8 cellular contexts compared by ENCODE assay signal in genomic region chr11:832529-833113, GRCh38. TPM values are rescaled to one million over a fixed set of nuclear protein-coding genes. Genes with fewer than 3 reads are reported as not detected.
DNase-seq lines count a peak whose midpoint lies in the region; ATAC-seq and TF ChIP-seq lines count a peak whose summit lies in the region.

CD151 (plus strand) TSS chr11:832952; CDS start chr11:836070, 3,118 bp downstream.

- H3K36me3 Mint-ChIP-seq in activated CD4-positive, alpha-beta T cell treated with anti-CD3 and anti-CD28 coated beads, Interleukin-2, amount 10 ng/mL, durations not matched to agents 7 days and 5 days (ENCODE audit: low read depth) = no peaks in the 10 kb centered on the region

- peak within 1 kb of the TSS; percentile 58; the same call in 1 of the 2 replicates for H3K9ac ChIP-seq in MM.1S (ENCODE audit: low read length)

- H3K9me3 ChIP-seq in BE2C = no peaks in the 10 kb centered on the region
- no peaks in the 10 kb centered on the region for H3K9me3 ChIP-seq in MM.1S (replicated peaks; ENCODE audit: insufficient read depth, low read length)
- H3K9me3 ChIP-seq in mucosa of descending colon = no peaks in the 10 kb centered on the region
- no peaks in the 10 kb centered on the region for H3K9me3 ChIP-seq in tibial nerve

- WGBS in tibial nerve, 2 donors = 1% methylated on average over 25 of the region's 67 CpGs; no CpG with 5 or more reads in 1 of the 2 donors

- H3K79me2 ChIP-seq in MM.1S (ENCODE audit: low read length) = peaks cover 6% of the 10 kb centered on the region

- H3K27me3 ChIP-seq in BE2C = peaks cover 21% of the 10 kb centered on the region
- H3K27me3 ChIP-seq in MM.1S (replicated peaks; ENCODE audit: insufficient read depth, low read length) = peaks cover 15% of the 10 kb centered on the region
- H3K27me3 ChIP-seq in tibial nerve = peaks cover 0 to 40% of the 10 kb centered on the region in 2 donors

- H3K4me3 Mint-ChIP-seq in activated CD4-positive, alpha-beta T cell treated with anti-CD3 and anti-CD28 coated beads, Interleukin-2, amount 10 ng/mL, durations not matched to agents 7 days and 5 days = peak within 1 kb of the TSS; percentile 67

- intact Hi-C loops in mucosa of descending colon (cut with DNase I, micrococcal nuclease) = no loop called here

- no peak for TF ChIP-seq CTCF in BE2C (IDR thresholded peaks at IDR 0.05; ENCODE audit: low read depth, low read length)
- TF ChIP-seq CTCF in MM.1S (IDR thresholded peaks at IDR 0.05; ENCODE audit: low read length) = no peak
- no peak for TF ChIP-seq CTCF in mucosa of descending colon (IDR thresholded peaks at IDR 0.05)
- peak in 1 of 5 experiments; percentile 32 for TF ChIP-seq CTCF in tibial nerve (IDR thresholded peaks at IDR 0.05)

- H3K4me2 ChIP-seq in MM.1S (ENCODE audit: low read depth, low read length) = peak within 1 kb of the TSS; percentile 93

- ATAC-seq in mucosa of descending colon (peak; percentile 58), GM18861 (IDR thresholded peaks at IDR 0.05; ENCODE audit: unreplicated experiment) (no peak)

- H3K27ac ChIP-seq in MM.1S (ENCODE audit: low read length) (no peak within 1 kb of the TSS), tibial nerve (peak within 1 kb of the TSS; percentile 88 to 93 (median 90))

- H3K4me1 Mint-ChIP-seq in activated CD4-positive, alpha-beta T cell treated with anti-CD3 and anti-CD28 coated beads, Interleukin-2, amount 10 ng/mL, durations not matched to agents 7 days and 5 days = peaks cover 38% of the 10 kb centered on the region

- H3K9me3 Mint-ChIP-seq in activated CD4-positive, alpha-beta T cell treated with anti-CD3 and anti-CD28 coated beads, Interleukin-2, amount 10 ng/mL, durations not matched to agents 7 days and 5 days = no peaks in the 10 kb centered on the region

- H3K9me2 ChIP-seq in MM.1S (replicated peaks; ENCODE audit: insufficient read depth, low read length) = no peaks in the 10 kb centered on the region

- H3K36me3 ChIP-seq in BE2C (no peaks in the 10 kb centered on the region; the same call in 1 of the 2 replicates), MM.1S (replicated peaks; ENCODE audit: insufficient read depth, low read length) (no peaks in the 10 kb centered on the region), mucosa of descending colon (ENCODE audit: low read depth) (no peaks in the 10 kb centered on the region), tibial nerve (peaks cover 0 to 20% (median 0%) of the 10 kb centered on the region in 3 donors)

- CTCF ChIA-PET in activated CD4-positive, alpha-beta T cell treated with anti-CD3 and anti-CD28 coated beads, Interleukin-2, amount 10 ng/mL, durations not matched to agents 7 days and 5 days (lab: Charles Lee) = interaction anchor here (1.1 to 5.5 kb wide), 4 partner anchors 9 to 24 kb away, joined by 3 to 19 read pairs (median 6); no protein-coding TSS in a partner anchor

- H3F3A ChIP-seq in MM.1S (ENCODE audit: insufficient read depth, low read length) = peaks cover 5% of the 10 kb centered on the region; the same call in 1 of the 2 replicates

- in situ Hi-C loops in GM18951 (cut with MboI; ENCODE audit: low sequenced_read_pairs, unreplicated experiment) = no loop called here

- DNase-seq in BE2C (peak; percentile 67), MM.1S (peak; percentile 59), epidermal melanocyte (ENCODE audit: insufficient read length, low spot score) (peak; percentile 65), mucosa of descending colon (peak; percentile 70 to 80 (median 78)), tibial nerve (ENCODE audit: low spot score in 2 of 2) (no peak)
- peak; percentile 51 for DNase-seq in activated CD4-positive, alpha-beta T cell treated with anti-CD3 and anti-CD28 coated beads, Interleukin-2, amount 10 ng/mL, durations not matched to agents 7 days and 5 days

- H3K4me3 ChIP-seq in BE2C (ENCODE audit: low read depth, low read length) (peak within 1 kb of the TSS; percentile 58), MM.1S (ENCODE audit: low read length) (peak within 1 kb of the TSS; percentile 70), mucosa of descending colon (peak within 1 kb of the TSS; percentile 46), tibial nerve (peak within 1 kb of the TSS; percentile 67 to 87 (median 85))

- no peak for TF ChIP-seq EP300 in tibial nerve (IDR thresholded peaks at IDR 0.05)

- H3K27ac Mint-ChIP-seq in activated CD4-positive, alpha-beta T cell treated with anti-CD3 and anti-CD28 coated beads, Interleukin-2, amount 10 ng/mL, durations not matched to agents 7 days and 5 days = no peak within 1 kb of the TSS

- peak within 1 kb of the TSS; percentile 78 for H2AFZ ChIP-seq in MM.1S (ENCODE audit: low read length)

- H3K4me1 ChIP-seq in BE2C (peaks cover 15% of the 10 kb centered on the region), MM.1S (ENCODE audit: low read length) (peaks cover 21% of the 10 kb centered on the region), mucosa of descending colon (ENCODE audit: low read depth) (peaks cover 54% of the 10 kb centered on the region), tibial nerve (peaks cover 0 to 90% (median 59%) of the 10 kb centered on the region in 4 donors)

- TF ChIP-seq POLR2A in GM18951 (IDR thresholded peaks at IDR 0.05; ENCODE audit: extremely low read depth, insufficient read depth, insufficient read length) (peak; percentile 35), tibial nerve (IDR thresholded peaks at IDR 0.05) (no peak)

- H4K20me1 ChIP-seq in MM.1S (ENCODE audit: insufficient read depth, low read length) = no peaks in the 10 kb centered on the region

- H3K27me3 Mint-ChIP-seq in activated CD4-positive, alpha-beta T cell treated with anti-CD3 and anti-CD28 coated beads, Interleukin-2, amount 10 ng/mL, durations not matched to agents 7 days and 5 days = peaks cover 43% of the 10 kb centered on the region

- POLR2A ChIA-PET in activated CD4-positive, alpha-beta T cell treated with anti-CD3 and anti-CD28 coated beads, Interleukin-2, amount 10 ng/mL, durations not matched to agents 7 days and 5 days (lab: Charles Lee) = no interaction called here

RNA-seq across cellular contexts. Expression of gene CD151, which starts in this region (rescaled TPM):
- 89.3 TPM for polyA plus RNA-seq in BE2C (2012; ENCODE audit: insufficient read depth, insufficient read length, low read depth)
- 10 to 100 TPM; 35.4 to 37.6 TPM for total RNA-seq in activated CD4-positive, alpha-beta T cell treated with anti-CD3 and anti-CD28 coated beads, Interleukin-2, amount 10 ng/mL, durations not matched to agents 7 days and 5 days
- total RNA-seq in mucosa of descending colon (100 to 1,000 TPM; 364 to 415 (median 378) TPM), tibial nerve (100 to 1,000 TPM; 264 to 309 (median 281) TPM)

Comparison
In these comparisons a context has a peak if more than half of its experiments do, and no peak if none do; other contexts are left out.
1. RNA of gene CD151 (total RNA-seq): 364 to 415 TPM in mucosa of descending colon and 264 to 309 TPM in tibial nerve; 35.4 to 37.6 TPM in activated CD4-positive, alpha-beta T cell treated with anti-CD3 and anti-CD28 coated beads, Interleukin-2, amount 10 ng/mL, durations not matched to agents 7 days and 5 days; every median in the first group is over 4 times any median in the second.
2. DNase-seq: peak in BE2C (single experiment), MM.1S (single experiment), activated CD4-positive, alpha-beta T cell treated with anti-CD3 and anti-CD28 coated beads, Interleukin-2, amount 10 ng/mL, durations not matched to agents 7 days and 5 days (single experiment), epidermal melanocyte (single experiment) and mucosa of descending colon (3 of 3); none in tibial nerve (0 of 2).
3. Peak in every context shown above with its lines, with median percentiles within 50 percentile points of each other: H3K4me3 ChIP-seq.